ENCODE assay signal across 8 cellular contexts in the genomic region with DNA sequence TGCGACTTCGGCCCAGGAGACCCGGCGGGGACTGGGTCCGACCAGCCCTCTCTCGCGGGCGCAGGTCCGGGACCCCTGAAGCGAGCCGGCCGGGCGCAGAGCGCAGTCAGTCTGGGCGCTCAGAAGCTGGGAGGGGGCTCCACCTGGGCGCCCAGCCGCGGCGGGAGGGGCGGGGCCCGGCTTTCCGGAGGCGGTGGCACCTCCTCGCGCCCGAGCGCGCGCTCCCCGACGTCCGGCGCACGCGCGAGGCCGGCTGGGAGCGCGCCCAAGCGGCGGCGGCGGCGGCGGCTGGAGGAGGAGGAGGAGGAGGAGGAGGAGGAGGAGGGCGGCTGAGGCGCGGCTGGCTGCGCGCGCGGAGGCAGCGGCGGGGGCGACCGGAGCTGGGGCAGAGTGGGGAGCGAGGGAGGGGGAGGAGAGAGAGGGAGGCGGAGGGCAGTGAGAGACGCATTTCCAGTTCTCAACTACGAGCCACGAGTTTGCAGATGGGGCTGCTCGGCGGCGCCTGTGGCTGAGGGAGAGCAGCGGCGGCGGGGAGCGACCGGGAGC. TPM values are rescaled to one million over a fixed set of nuclear protein-coding genes. Genes with fewer than 3 reads are reported as not detected.
DNase-seq lines count a peak whose midpoint lies in the region; ATAC-seq and TF ChIP-seq lines count a peak whose summit lies in the region.

A gene with protein sequence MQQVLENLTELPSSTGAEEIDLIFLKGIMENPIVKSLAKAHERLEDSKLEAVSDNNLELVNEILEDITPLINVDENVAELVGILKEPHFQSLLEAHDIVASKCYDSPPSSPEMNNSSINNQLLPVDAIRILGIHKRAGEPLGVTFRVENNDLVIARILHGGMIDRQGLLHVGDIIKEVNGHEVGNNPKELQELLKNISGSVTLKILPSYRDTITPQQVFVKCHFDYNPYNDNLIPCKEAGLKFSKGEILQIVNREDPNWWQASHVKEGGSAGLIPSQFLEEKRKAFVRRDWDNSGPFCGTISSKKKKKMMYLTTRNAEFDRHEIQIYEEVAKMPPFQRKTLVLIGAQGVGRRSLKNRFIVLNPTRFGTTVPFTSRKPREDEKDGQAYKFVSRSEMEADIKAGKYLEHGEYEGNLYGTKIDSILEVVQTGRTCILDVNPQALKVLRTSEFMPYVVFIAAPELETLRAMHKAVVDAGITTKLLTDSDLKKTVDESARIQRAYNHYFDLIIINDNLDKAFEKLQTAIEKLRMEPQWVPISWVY (plus strand): TSS at position 445 of the 546 bp plus-strand sequence. CDS start 50,216 bp downstream, outside the sequence.

- POLR2A ChIA-PET in activated CD4-positive, alpha-beta T cell treated with anti-CD3 and anti-CD28 coated beads for 36 hours (lab: Charles Lee) = no interaction called here

- DNase-seq in A172 (ENCODE audit: low spot score) (peak; percentile 80), NCI-H2171 treated with DMSO at 0.1 percent for 48 hours (lab: John Stamatoyannopoulos, UW) (peak; percentile 76), coronary artery (ENCODE audit: low spot score) (peak; percentile 80), left kidney (ENCODE audit: low read depth, low spot score) (peak; percentile 92)
- DNase-seq in activated CD4-positive, alpha-beta T cell treated with anti-CD3 and anti-CD28 coated beads for 36 hours = peak; percentile 86
- DNase-seq in stimulated activated CD4-positive, alpha-beta T cell treated with anti-CD3 and anti-CD28 coated beads, Interleukin-2, amount 100 ng/mL, for 24 hours = peak; percentile 74 to 80

- no peak for TF ChIP-seq CTCF in coronary artery (IDR thresholded peaks at IDR 0.05)

- ATAC-seq in GM18519 (IDR thresholded peaks at IDR 0.05; ENCODE audit: low FRiP score, unreplicated experiment) = peak; percentile 29
- peak; percentile 64 for ATAC-seq in HG03045 (IDR thresholded peaks at IDR 0.05; ENCODE audit: unreplicated experiment)
- ATAC-seq in activated CD4-positive, alpha-beta T cell treated with anti-CD3 and anti-CD28 coated beads for 36 hours = peak; percentile 68

- peak within 1 kb of the TSS; percentile 86 for H3K27ac Mint-ChIP-seq in activated CD4-positive, alpha-beta T cell treated with anti-CD3 and anti-CD28 coated beads for 36 hours

- CTCF ChIA-PET in activated CD4-positive, alpha-beta T cell treated with anti-CD3 and anti-CD28 coated beads for 36 hours (lab: Charles Lee) = interaction anchor here (1.1 to 1.6 kb wide), 2 partner anchors 10 to 409 kb away, joined by 3 to 4 read pairs; no protein-coding TSS in a partner anchor

- H3K36me3 Mint-ChIP-seq in activated CD4-positive, alpha-beta T cell treated with anti-CD3 and anti-CD28 coated beads for 36 hours (ENCODE audit: low read depth) = no peaks in the 10 kb centered on the region

- H3K27me3 Mint-ChIP-seq in activated CD4-positive, alpha-beta T cell treated with anti-CD3 and anti-CD28 coated beads for 36 hours = peaks cover 12% of the 10 kb centered on the region

- H3K4me3 Mint-ChIP-seq in activated CD4-positive, alpha-beta T cell treated with anti-CD3 and anti-CD28 coated beads for 36 hours = peak within 1 kb of the TSS; percentile 88

- peak within 1 kb of the TSS; percentile 66 to 89 for H3K27ac ChIP-seq in coronary artery

- peak within 1 kb of the TSS; percentile 97 for H3K4me3 ChIP-seq in coronary artery

- intact Hi-C loops in activated CD4-positive, alpha-beta T cell treated with anti-CD3 and anti-CD28 coated beads for 36 hours (cut with DNase I, micrococcal nuclease) = loop anchor here (1.0 to 10.0 kb wide), 12 partner anchors 182 to 1629 kb away; a partner anchor contains a TSS

- H3K4me1 Mint-ChIP-seq in activated CD4-positive, alpha-beta T cell treated with anti-CD3 and anti-CD28 coated beads for 36 hours = peaks cover 34% of the 10 kb centered on the region

- no peaks in the 10 kb centered on the region for H3K9me3 Mint-ChIP-seq in activated CD4-positive, alpha-beta T cell treated with anti-CD3 and anti-CD28 coated beads for 36 hours (ENCODE audit: low read depth)

RNA-seq across cellular contexts. Expression of the gene that starts here (rescaled TPM):
- 30.9 and 38.9 TPM in 2 replicates for total RNA-seq in A172 (2014; rRNA removed; shearing (Covaris generic))
- total RNA-seq in activated CD4-positive, alpha-beta T cell treated with anti-CD3 and anti-CD28 coated beads for 36 hours = 10 to 100 TPM; 20.8 to 41.7 TPM

Comparison
In these comparisons a context has a peak if more than half of its experiments do, and no peak if none do; other contexts are left out.
1. Peak in every context shown above with its lines: DNase-seq, ATAC-seq, H3K4me3 ChIP-seq and H3K27ac ChIP-seq.